In genomic region chr10:2076528-2076927, GRCh38 we compare ENCODE assay signal across 23 cellular contexts.
"Had no signal": no experiment of that assay in that cellular context is flagged by ENCODE, and none has a peak within 500 bp of the region (broad histone marks: within the 10 kb centered on the region; RNA-seq: fewer than 3 reads in every experiment).

No MANE protein-coding gene starts in this region.

- H3K4me3 Mint-ChIP-seq: activated CD4-positive, alpha-beta T cell treated with anti-CD3 and anti-CD28 coated beads for 36 hours; activated CD8-positive, alpha-beta T cell treated with anti-CD3 and anti-CD28 coated beads, Interleukin-2, amount 10 ng/mL, durations not matched to agents 7 days and 5 days; activated naive CD8-positive, alpha-beta T cell had no signal

- DNase-seq: activated CD4-positive, alpha-beta T cell treated with anti-CD3 and anti-CD28 coated beads for 36 hours; activated CD4-positive, alpha-beta T cell treated with anti-CD3 and anti-CD28 coated beads, Interleukin-2, amount 50 U/mL, for 4 hours; activated CD8-positive, alpha-beta memory T cell treated with anti-CD3 and anti-CD28 coated beads, Interleukin-2, amount 50 U/mL, for 48 hours; activated CD8-positive, alpha-beta T cell treated with anti-CD3 and anti-CD28 coated beads, Interleukin-2, amount 10 ng/mL, durations not matched to agents 7 days and 5 days; activated effector memory CD4-positive, alpha-beta T cell treated with anti-CD3 and anti-CD28 coated beads, Interleukin-2, amount 50 U/mL, for 16 hours; activated naive CD4-positive, alpha-beta T cell treated with Interleukin-2 at 50 U/mL for 16 hours; activated T-cell treated with anti-CD3 and anti-CD28 coated beads, Interleukin-2, amount 50 U/mL, for 1 hour; amygdala; brain microvascular endothelial cell; KG1; NCI-H1092; NCI-H1417; NCI-H1930; NCI-H345; NCI-H510A; NCI-H526 treated with DMSO at 0.1 percent for 48 hours; NCI-H82; Right ventricle myocardium superior; RPMI8226; SJCRH30; SK-N-SH; T-helper 1 cell had no signal

- H3K36me3 Mint-ChIP-seq: activated naive CD8-positive, alpha-beta T cell had no signal

- ATAC-seq: activated CD4-positive, alpha-beta T cell treated with anti-CD3 and anti-CD28 coated beads for 36 hours; activated CD8-positive, alpha-beta T cell treated with anti-CD3 and anti-CD28 coated beads, Interleukin-2, amount 10 ng/mL, durations not matched to agents 7 days and 5 days had no signal

- H3K27ac Mint-ChIP-seq: activated CD4-positive, alpha-beta T cell treated with anti-CD3 and anti-CD28 coated beads for 36 hours; activated CD8-positive, alpha-beta T cell treated with anti-CD3 and anti-CD28 coated beads, Interleukin-2, amount 10 ng/mL, durations not matched to agents 7 days and 5 days; activated naive CD8-positive, alpha-beta T cell had no signal
